In the genomic region with DNA sequence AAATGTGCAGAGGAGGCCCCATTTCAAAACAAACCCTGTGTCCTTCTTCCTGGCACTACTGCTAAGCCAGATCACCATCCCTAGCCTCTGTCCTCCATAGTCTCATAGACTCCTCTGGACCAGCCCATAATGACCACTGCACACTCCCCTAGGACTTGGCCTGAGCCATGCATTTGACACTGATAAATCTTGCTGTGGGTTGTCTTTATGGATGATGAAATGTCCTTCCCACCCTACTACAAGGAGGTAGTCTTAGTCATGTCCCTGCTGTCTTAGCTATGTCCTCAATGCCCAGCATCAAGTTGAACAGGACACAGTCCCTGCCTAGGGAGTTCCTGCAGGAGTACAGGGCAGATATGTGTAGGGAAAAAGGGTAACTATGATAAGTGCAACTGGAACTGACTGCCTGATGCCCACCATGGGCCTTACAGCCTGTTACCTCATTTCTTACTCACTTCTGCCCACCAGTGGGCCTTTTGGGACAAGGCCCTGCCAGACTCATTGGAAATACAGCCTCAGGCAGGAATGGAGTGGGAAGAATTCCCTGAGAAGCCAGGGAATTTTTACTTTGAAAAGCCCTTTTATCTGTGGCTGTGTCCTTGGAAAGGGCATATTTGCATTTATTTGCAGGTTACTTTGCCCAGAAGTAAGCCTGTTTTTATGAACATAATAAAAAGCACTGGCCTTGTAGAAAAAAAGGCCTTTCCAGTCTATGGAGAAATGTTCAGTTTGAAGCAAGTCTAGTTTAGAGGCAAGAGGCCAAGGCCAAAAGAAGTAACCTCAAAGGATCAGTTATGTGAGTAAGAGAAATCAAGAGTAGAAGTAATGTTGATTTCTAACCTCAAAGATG, we compare ENCODE assay signal across 12 cellular contexts.
DNase-seq lines count a peak whose midpoint lies in the region; ATAC-seq and TF ChIP-seq lines count a peak whose summit lies in the region.
"Had no signal": no experiment of that assay in that cellular context is flagged by ENCODE, and none has a peak within 500 bp of the region (broad histone marks: within the 10 kb centered on the region; RNA-seq: fewer than 3 reads in every experiment).

No MANE protein-coding gene starts in this region.

- H3K9me3 ChIP-seq in neural progenitor cell (ENCODE audit: low read depth), result no peaks in the 10 kb centered on the region

- no peak overlapping the region for H3K4me2 ChIP-seq in neural progenitor cell

- H3K27me3 Mint-ChIP-seq in endothelial cell (ENCODE audit: unreplicated experiment) (no peaks in the 10 kb centered on the region), neural progenitor cell (ENCODE audit: insufficient read depth, low read depth) (peaks cover 4% of the 10 kb centered on the region)

- H3F3A ChIP-seq in neural progenitor cell (ENCODE audit: low read depth), result no peaks in the 10 kb centered on the region

- in situ Hi-C loops in ACHN (cut with HindIII; ENCODE audit: low pct_ligation_motif_present, low pct_unique_long_range_greater_than_20kb, low sequenced_read_pairs), result no loop called here

- H3K27ac Mint-ChIP-seq in endothelial cell (ENCODE audit: unreplicated experiment) (no peak overlapping the region), neural progenitor cell (no peak overlapping the region)

- peak overlapping the region; percentile 19 for H2AFZ ChIP-seq in neural progenitor cell (replicated peaks)

- H4K20me1 ChIP-seq in neural progenitor cell (ENCODE audit: low read depth), result no peaks in the 10 kb centered on the region

- H3K4me3 Mint-ChIP-seq in endothelial cell (ENCODE audit: unreplicated experiment), result no peak overlapping the region
- H3K4me3 Mint-ChIP-seq in neural progenitor cell, result no peak overlapping the region

- peaks cover 6% of the 10 kb centered on the region for H3K4me1 ChIP-seq in neural progenitor cell

- H3K9me3 Mint-ChIP-seq in endothelial cell (ENCODE audit: unreplicated experiment) (no peaks in the 10 kb centered on the region), neural progenitor cell (no peaks in the 10 kb centered on the region)

- H3K79me2 ChIP-seq in neural progenitor cell (ENCODE audit: low read depth), result no peaks in the 10 kb centered on the region

- no peak overlapping the region for H3K27ac ChIP-seq in neural progenitor cell

- TF ChIP-seq CTCF in endothelial cell (IDR thresholded peaks at IDR 0.05; ENCODE audit: unreplicated experiment) (peak; percentile 14), neural progenitor cell (IDR thresholded peaks at IDR 0.05) (peak; percentile 62)

- DNase-seq in GM03348 (ENCODE audit: low spot score), result peak; percentile 36
- peak; percentile 8 for DNase-seq in NCI-H526 treated with DMSO at 0.1 percent for 48 hours (lab: John Stamatoyannopoulos, UW)
- DNase-seq in endothelial cell (ENCODE audit: low spot score), result peak; percentile 18
- DNase-seq in neural progenitor cell (ENCODE audit: low spot score), result peak; percentile 54
- no peak for DNase-seq in ACHN
- DNase-seq in mesenteric fat pad (ENCODE audit: low spot score), result no peak
- DNase-seq: activated CD4-positive, alpha-beta T cell treated with anti-CD3 and anti-CD28 coated beads for 4 hours; activated naive CD4-positive, alpha-beta T cell treated with anti-CD3 and anti-CD28 coated beads, Interleukin-2, amount 50 U/mL, for 16 hours; KG1; PC-3 had no signal

- H3K9ac ChIP-seq in neural progenitor cell, result no peak overlapping the region

- no peaks in the 10 kb centered on the region for H3K36me3 ChIP-seq in neural progenitor cell

- H3K4me1 Mint-ChIP-seq in endothelial cell (ENCODE audit: unreplicated experiment), result no peaks in the 10 kb centered on the region
- peaks cover 7% of the 10 kb centered on the region for H3K4me1 Mint-ChIP-seq in neural progenitor cell

- ATAC-seq in HG02981 (IDR thresholded peaks at IDR 0.05; ENCODE audit: unreplicated experiment), result no peak
- ATAC-seq in GM19395 (IDR thresholded peaks at IDR 0.05; ENCODE audit: unreplicated experiment), result no peak
- ATAC-seq: PC-3 had no signal

- H3K27me3 ChIP-seq in neural progenitor cell, result no peaks in the 10 kb centered on the region

- no peak overlapping the region for H3K4me3 ChIP-seq in neural progenitor cell

- H3K36me3 Mint-ChIP-seq in endothelial cell (ENCODE audit: low read depth, unreplicated experiment), result no peaks in the 10 kb centered on the region
- H3K36me3 Mint-ChIP-seq in neural progenitor cell, result no peaks in the 10 kb centered on the region

Comparison
In these comparisons a context has a peak if more than half of its experiments do, and no peak if none do; other contexts are left out.
1. DNase-seq: peak in GM03348 (single experiment), NCI-H526 treated with DMSO at 0.1 percent for 48 hours (single experiment), endothelial cell (single experiment) and neural progenitor cell (single experiment); none in ACHN (single experiment) and mesenteric fat pad (single experiment).